ENCODE assay signal across 12 cellular contexts in the genomic region with DNA sequence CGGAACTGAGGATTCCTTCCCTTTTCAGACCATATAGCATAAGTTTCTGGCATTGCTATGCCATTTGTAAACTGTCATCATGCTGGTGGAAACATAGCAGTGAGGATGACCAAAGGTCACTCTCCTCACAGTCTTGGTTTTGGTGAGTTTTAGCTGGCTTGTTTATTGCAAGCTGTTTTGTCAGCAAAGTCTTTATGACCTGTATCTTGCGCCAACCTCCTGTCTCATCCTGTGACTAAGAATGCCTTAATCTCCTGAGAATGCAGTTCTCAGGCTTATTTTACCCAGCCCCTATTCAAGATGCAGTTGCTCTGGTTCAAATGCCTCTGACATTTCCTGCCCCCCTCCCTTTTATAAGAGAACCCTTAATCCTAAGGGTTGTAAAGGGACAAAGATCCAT. TPM values are rescaled to one million over a fixed set of nuclear protein-coding genes. Genes with fewer than 3 reads are reported as not detected.
DNase-seq lines count a peak whose midpoint lies in the region; ATAC-seq and TF ChIP-seq lines count a peak whose summit lies in the region.
"Had no signal": no experiment of that assay in that cellular context is flagged by ENCODE, and none has a peak within 500 bp of the region (broad histone marks: within the 10 kb centered on the region; RNA-seq: fewer than 3 reads in every experiment).

No MANE protein-coding gene starts in this region.

- H3K79me2 ChIP-seq in mesendoderm (ENCODE audit: control insufficient read depth, insufficient read depth, low read length): no peaks in the 10 kb centered on the region

- intact Hi-C loops in ovary (cut with DNase I) (no loop called here), uterus (cut with DNase I; ENCODE audit: low total_unique reads) (no loop called here)

- H3K9me3 ChIP-seq in AG04450 (ENCODE audit: control insufficient read depth, insufficient read depth, low read length): no peaks in the 10 kb centered on the region
- H3K9me3 ChIP-seq in ovary: no peaks in the 10 kb centered on the region
- H3K9me3 ChIP-seq in uterus: no peaks in the 10 kb centered on the region
- H3K9me3 ChIP-seq: SJCRH30 had no signal

- TF ChIP-seq CTCF in AG04450 (IDR thresholded peaks at IDR 0.05; ENCODE audit: low read depth, low read length) (no peak), ovary (IDR thresholded peaks at IDR 0.05) (no peak), uterus (IDR thresholded peaks at IDR 0.05) (no peak)

- H2BK15ac ChIP-seq in mesendoderm (replicated peaks; ENCODE audit: low read depth): no peak overlapping the region

- no peak overlapping the region for H2BK5ac ChIP-seq in mesendoderm (ENCODE audit: low read length)

- POLR2A ChIA-PET in AG04450 (lab: Yijun Ruan, JAX): no interaction called here

- no peak for ATAC-seq in GM21723 (IDR thresholded peaks at IDR 0.05; ENCODE audit: unreplicated experiment)
- ATAC-seq in GM19395 (IDR thresholded peaks at IDR 0.05; ENCODE audit: unreplicated experiment): no peak
- ATAC-seq: activated CD8-positive, alpha-beta T cell treated with anti-CD3 and anti-CD28 coated beads for 36 hours had no signal

- H2BK120ac ChIP-seq in mesendoderm (ENCODE audit: low read depth, low read length): no peak overlapping the region

- H3K27ac ChIP-seq in AG04450 (ENCODE audit: low read depth, low read length) (no peak overlapping the region), mesendoderm (ENCODE audit: low read depth, low read length) (no peak overlapping the region), ovary (no peak overlapping the region), uterus (no peak overlapping the region)
- H3K27ac ChIP-seq: SJCRH30 had no signal

- no peaks in the 10 kb centered on the region for H3K79me1 ChIP-seq in mesendoderm (ENCODE audit: low read length)

- no peak overlapping the region for H3K4me3 ChIP-seq in AG04450 (ENCODE audit: low read depth, low read length)
- no peak overlapping the region for H3K4me3 ChIP-seq in mesendoderm (ENCODE audit: low read length)
- H3K4me3 ChIP-seq in ovary: no peak overlapping the region
- H3K4me3 ChIP-seq in uterus: no peak overlapping the region
- H3K4me3 ChIP-seq: SJCRH30 had no signal

- H3K56ac ChIP-seq in mesendoderm (ENCODE audit: low read length): no peak overlapping the region

- H3K9ac ChIP-seq in mesendoderm (ENCODE audit: low read length): no peak overlapping the region

- H3K18ac ChIP-seq in mesendoderm (ENCODE audit: low read length): no peak overlapping the region

- CTCF ChIA-PET in AG04450 (lab: Charles Lee): no interaction called here

- DNase-seq in AG04450 (ENCODE audit: low read depth, low spot score) (peak; percentile 6), M059J (ENCODE audit: low read depth) (peak; percentile 72), dedifferentiated amniotic fluid mesenchymal stem cell (ENCODE audit: extremely low spot score) (peak; percentile 26), mesendoderm (peak; percentile 5), ovary (no peak), uterus (no peak)
- DNase-seq: activated CD8-positive, alpha-beta T cell treated with anti-CD3 and anti-CD28 coated beads for 36 hours; COR-L47; naive B cell; SJCRH30 had no signal

- H2AK5ac ChIP-seq in mesendoderm (ENCODE audit: low read length): no peak overlapping the region

- H3K36me3 ChIP-seq in mesendoderm (ENCODE audit: control insufficient read depth, insufficient read depth, low read length) (no peaks in the 10 kb centered on the region), ovary (no peaks in the 10 kb centered on the region), uterus (no peaks in the 10 kb centered on the region)
- H3K36me3 ChIP-seq: SJCRH30 had no signal

- no peak overlapping the region for H3K4ac ChIP-seq in mesendoderm (ENCODE audit: low read depth, low read length)

- H3K23ac ChIP-seq in mesendoderm (ENCODE audit: low read length): no peak overlapping the region

- TF ChIP-seq POLR2A in ovary (IDR thresholded peaks at IDR 0.05) (no peak), uterus (IDR thresholded peaks at IDR 0.05) (no peak)

- no CpG with 5 or more reads among the region's 2 CpGs for WGBS in mesendoderm (ENCODE audit: extremely low coverage, insufficient coverage, low lambda C conversion rate)
- WGBS in ovary, 3 donors: 58 to 69% (median 64%) methylated on average over 2 of the region's 2 CpGs

- no peak for TF ChIP-seq EP300 in ovary (IDR thresholded peaks at IDR 0.05)

- H3K4me2 ChIP-seq in mesendoderm (ENCODE audit: low read length): no peak overlapping the region

- no peaks in the 10 kb centered on the region for H3K27me3 ChIP-seq in AG04450 (ENCODE audit: control insufficient read depth, insufficient read depth, low read length)
- no peaks in the 10 kb centered on the region for H3K27me3 ChIP-seq in mesendoderm (ENCODE audit: insufficient read depth, low read length, poor library complexity)
- H3K27me3 ChIP-seq in ovary: no peaks in the 10 kb centered on the region
- H3K27me3 ChIP-seq in uterus: no peaks in the 10 kb centered on the region
- H3K27me3 ChIP-seq: SJCRH30 had no signal

- no peak overlapping the region for H4K5ac ChIP-seq in mesendoderm (ENCODE audit: low read length)

- H4K8ac ChIP-seq in mesendoderm (ENCODE audit: low read depth, low read length): no peak overlapping the region

- no peaks in the 10 kb centered on the region for H3K4me1 ChIP-seq in mesendoderm (ENCODE audit: control insufficient read depth, low read depth, low read length)
- no peaks in the 10 kb centered on the region for H3K4me1 ChIP-seq in ovary (ENCODE audit: insufficient read depth)
- no peaks in the 10 kb centered on the region for H3K4me1 ChIP-seq in uterus
- H3K4me1 ChIP-seq: SJCRH30 had no signal

RNA-seq across cellular contexts. Expression of gene GRIA1, which starts 26.7 kb away (rescaled TPM):
- 0.42 and 0.88 TPM in 2 replicates for polyA plus RNA-seq in AG04450 (2011; rRNA removed)
- 0.83 and 1.8 TPM in 2 replicates for polyA minus RNA-seq in AG04450 (2011; rRNA and poly(A)+ RNA removed)
- 0.30 and 1.2 TPM in 2 replicates for total RNA-seq in M059J (2014; rRNA removed; shearing (Covaris generic))
- polyA plus RNA-seq in mesendoderm (2013, experiment 1 of 2): 0.21 TPM
- 0.41 TPM for polyA plus RNA-seq in mesendoderm (2013, experiment 2 of 2)
- 1 to 10 TPM in 1 of 7 donors, under 1 TPM in 4, not detected in 2; 0.15 to 1.4 (median 0.34) TPM for total RNA-seq in ovary
- polyA plus RNA-seq in ovary: under 1 TPM; 0.11 to 0.57 TPM
- total RNA-seq in uterus: 10 to 100 TPM in 1 of 4 donors, 1 to 10 TPM in 1, under 1 TPM in 1, not detected in 1; 0.37 to 24.1 (median 1.5) TPM
- total RNA-seq: activated CD8-positive, alpha-beta T cell treated with anti-CD3 and anti-CD28 coated beads for 36 hours; SJCRH30 had no signal

Comparison
In these comparisons a context has a peak if more than half of its experiments do, and no peak if none do; other contexts are left out.
1. DNase-seq: peak in AG04450 (single experiment), M059J (single experiment), dedifferentiated amniotic fluid mesenchymal stem cell (single experiment) and mesendoderm (single experiment); none in ovary (0 of 5) and uterus (0 of 2).